8 cellular contexts compared by ENCODE assay signal in genomic region chr6:25006565-25007001, GRCh38.
DNase-seq lines count a peak whose midpoint lies in the region; FAIRE-seq and TF ChIP-seq lines count a peak whose summit lies in the region.

No MANE protein-coding gene starts in this region.

- H3K4me1 ChIP-seq in urinary bladder (ENCODE audit: insufficient read depth) = no peaks in the 10 kb centered on the region

- no peaks in the 10 kb centered on the region for H3K36me3 ChIP-seq in urinary bladder (ENCODE audit: insufficient read depth)

- H3K4me3 ChIP-seq in cardiac fibroblast (replicated peaks in 1 of 2; ENCODE audit: low read depth in 2 of 2, low read length in 2 of 2) (no peak overlapping the region), urinary bladder (ENCODE audit: low read depth, low read length) (no peak overlapping the region)

- DNase-seq in AG08395 (ENCODE audit: low spot score) = peak; percentile 39
- DNase-seq in GM19239 (ENCODE audit: insufficient read length, low spot score) = no peak
- peak; percentile 93 for DNase-seq in OCI-M1 (lab: John Stamatoyannopoulos, UW)
- peak; percentile 85 to 89 for DNase-seq in cardiac fibroblast (ENCODE audit: low read depth in 2 of 2)
- peak; percentile 42 to 64 for DNase-seq in lung microvascular endothelial cell (ENCODE audit: low read depth in 2 of 2)
- no peak for DNase-seq in NCI-H128 (lab: John Stamatoyannopoulos, UW; ENCODE audit: unreplicated experiment)
- no peak for DNase-seq in NCI-H2227 (lab: John Stamatoyannopoulos, UW; ENCODE audit: unreplicated experiment)

- TF ChIP-seq CTCF in cardiac fibroblast (IDR thresholded peaks at IDR 0.05; ENCODE audit: low read depth, low read length) = no peak

- H3K27ac ChIP-seq in urinary bladder (ENCODE audit: low read depth) = peak overlapping the region; percentile 79

- WGBS in urinary bladder = 43% methylated on average over 3 of the region's 3 CpGs

- FAIRE-seq in GM19239 (lab: Jason Lieb, UNC) = peak; percentile 79

Comparison
In these comparisons a context has a peak if more than half of its experiments do, and no peak if none do; other contexts are left out.
1. DNase-seq: peak in AG08395 (single experiment), OCI-M1 (single experiment), cardiac fibroblast (2 of 2) and lung microvascular endothelial cell (2 of 2); none in GM19239 (single experiment), NCI-H128 (single experiment) and NCI-H2227 (single experiment).